Comparison of ENCODE assay signal across 8 cellular contexts in the genomic region with DNA sequence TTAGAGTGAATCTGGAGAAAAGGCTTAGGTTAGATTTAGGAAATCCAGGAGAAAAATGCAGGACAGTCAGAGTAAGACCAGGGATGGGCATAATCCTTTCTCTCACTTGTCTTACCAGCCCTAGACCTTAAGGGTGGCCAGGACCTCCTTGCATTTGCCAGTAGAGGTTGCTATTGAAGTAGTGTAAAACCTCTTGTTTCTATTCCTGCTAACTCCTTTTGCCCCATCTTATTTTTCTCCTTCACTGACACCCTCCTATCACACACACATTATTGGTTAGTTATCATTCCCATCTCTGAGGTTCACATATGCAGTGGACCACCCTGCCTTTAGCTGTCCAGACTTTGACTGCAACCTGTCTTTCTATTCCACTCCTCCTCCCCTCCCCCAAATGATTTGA.
DNase-seq lines count a peak whose midpoint lies in the region; ATAC-seq and TF ChIP-seq lines count a peak whose summit lies in the region.

No MANE protein-coding gene starts in this region.

- H3K27ac ChIP-seq in esophagus muscularis mucosa (replicated peaks in 1 of 4): peak overlapping the region; percentile 59 to 69 (median 62)
- H3K27ac ChIP-seq in gastrocnemius medialis: peak overlapping the region; percentile 32 to 71 (median 66)

- H3K9me3 ChIP-seq in esophagus muscularis mucosa (no peaks in the 10 kb centered on the region), gastrocnemius medialis (no peaks in the 10 kb centered on the region)

- in situ Hi-C loops in gastrocnemius medialis (cut with MboI; ENCODE audit: low sequenced_read_pairs in 4 of 4): no loop called here

- peak; percentile 16 for DNase-seq in GM12865 (ENCODE audit: low read depth)
- peak; percentile 20 for DNase-seq in NCI-H69 (lab: John Stamatoyannopoulos, UW)
- no peak for DNase-seq in esophagus muscularis mucosa (ENCODE audit: extremely low spot score)
- no peak for DNase-seq in gastrocnemius medialis
- DNase-seq in stimulated activated CD4-positive, alpha-beta T cell treated with anti-CD3 and anti-CD28 coated beads, Interleukin-4, amount 100 ng/mL, for 4 hours: no peak

- ATAC-seq in gastrocnemius medialis: no peak
- ATAC-seq in HG02588 (IDR thresholded peaks at IDR 0.05; ENCODE audit: unreplicated experiment): no peak
- no peak for ATAC-seq in GM21619 (IDR thresholded peaks at IDR 0.05; ENCODE audit: unreplicated experiment)
- no peak for ATAC-seq in GM18867 (IDR thresholded peaks at IDR 0.05; ENCODE audit: unreplicated experiment)

- TF ChIP-seq EP300 in esophagus muscularis mucosa (IDR thresholded peaks at IDR 0.05): no peak

- TF ChIP-seq CTCF in GM12865 (IDR thresholded peaks at IDR 0.05; ENCODE audit: insufficient read depth, low read depth, low read length, missing control alignments) (peak; percentile 24), esophagus muscularis mucosa (IDR thresholded peaks at IDR 0.05) (peak; percentile 36 to 47 (median 46)), gastrocnemius medialis (IDR thresholded peaks at IDR 0.05 in 4 of 5, conservative IDR thresholded peaks at IDR 0.05 in 1 of 5) (no peak)

- H3K4me1 ChIP-seq in esophagus muscularis mucosa (peaks cover 62 to 82% (median 75%) of the 10 kb centered on the region in 4 donors), gastrocnemius medialis (peaks cover 61 to 71% of the 10 kb centered on the region in 2 donors)

- TF ChIP-seq POLR2A in esophagus muscularis mucosa (IDR thresholded peaks at IDR 0.05; ENCODE audit: low read depth) (no peak), gastrocnemius medialis (IDR thresholded peaks at IDR 0.05) (no peak)

- no peaks in the 10 kb centered on the region for H3K27me3 ChIP-seq in esophagus muscularis mucosa
- no peaks in the 10 kb centered on the region for H3K27me3 ChIP-seq in gastrocnemius medialis

- intact Hi-C loops in esophagus muscularis mucosa (cut with DNase I) (no loop called here), gastrocnemius medialis (cut with DNase I; ENCODE audit: low total_unique reads) (no loop called here)

- H3K36me3 ChIP-seq in esophagus muscularis mucosa (peaks cover 0 to 12% (median 2%) of the 10 kb centered on the region in 4 donors), gastrocnemius medialis (peaks cover 0 to 1% of the 10 kb centered on the region in 2 donors)

- no peak overlapping the region for H3K4me3 ChIP-seq in GM12865 (ENCODE audit: low read depth, low read length)
- no peak overlapping the region for H3K4me3 ChIP-seq in esophagus muscularis mucosa
- no peak overlapping the region for H3K4me3 ChIP-seq in gastrocnemius medialis

Comparison
In these comparisons a context has a peak if more than half of its experiments do, and no peak if none do; other contexts are left out.
1. DNase-seq: peak in GM12865 (single experiment) and NCI-H69 (single experiment); none in esophagus muscularis mucosa (single experiment), gastrocnemius medialis (0 of 2) and stimulated activated CD4-positive, alpha-beta T cell treated with anti-CD3 and anti-CD28 coated beads, Interleukin-4, amount 100 ng/mL, for 4 hours (0 of 2).
2. CTCF ChIP-seq: peak in GM12865 (single experiment) and esophagus muscularis mucosa (3 of 3); none in gastrocnemius medialis (0 of 5).